In genomic region chr16:29613307-29614057, GRCh38 we compare ENCODE assay signal across 8 cellular contexts. TPM values are rescaled to one million over a fixed set of nuclear protein-coding genes. Genes with fewer than 3 reads are reported as not detected.
DNase-seq lines count a peak whose midpoint lies in the region; ATAC-seq lines count a peak whose summit lies in the region.
"Not testable (repeated sequence)": the region's sequence is repeated elsewhere in the genome, so short reads cannot be mapped to it uniquely, and the experiment has no call there.

No MANE protein-coding gene starts in this region.

- peak overlapping the region; percentile 80 for H3K4me3 Mint-ChIP-seq in activated naive CD8-positive, alpha-beta T cell treated with anti-CD3 and anti-CD28 coated beads, Interleukin-2, amount 10 ng/mL, durations not matched to agents 7 days and 5 days

- DNase-seq in ELF-1 (ENCODE audit: low read depth, low spot score) (peak; percentile 75), NCI-H146 treated with DMSO at 0.1 percent for 48 hours (lab: John Stamatoyannopoulos, UW; ENCODE audit: unreplicated experiment) (peak; percentile 49), T-helper 1 cell (peak; percentile 75 to 87 (median 85)), Right ventricle myocardium inferior (ENCODE audit: missing footprints) (peak; percentile 94), occipital lobe (lab: John Stamatoyannopoulos, UW) (peak; percentile 78)
- DNase-seq in activated naive CD8-positive, alpha-beta T cell treated with anti-CD3 and anti-CD28 coated beads, Interleukin-2, amount 10 ng/mL, durations not matched to agents 7 days and 5 days, result peak; percentile 98

- H3K36me3 Mint-ChIP-seq in activated naive CD8-positive, alpha-beta T cell treated with anti-CD3 and anti-CD28 coated beads, Interleukin-2, amount 10 ng/mL, durations not matched to agents 7 days and 5 days, result not testable (repeated sequence)

- H3K9me3 ChIP-seq in stomach smooth muscle (ENCODE audit: control insufficient read depth in 2 of 2, low read length in 2 of 2), result not testable (repeated sequence)

- not testable (repeated sequence) for H3K36me3 ChIP-seq in stomach smooth muscle (ENCODE audit: control insufficient read depth in 2 of 2, insufficient read depth in 2 of 2, low read length in 2 of 2)

- intact Hi-C loops in Right ventricle myocardium inferior (cut with DNase I), result not testable (repeated sequence)

- H3K27me3 Mint-ChIP-seq in activated naive CD8-positive, alpha-beta T cell treated with anti-CD3 and anti-CD28 coated beads, Interleukin-2, amount 10 ng/mL, durations not matched to agents 7 days and 5 days, result not testable (repeated sequence)

- H3K27ac ChIP-seq in stomach smooth muscle (ENCODE audit: low read length), result peak overlapping the region; percentile 41

- not testable (repeated sequence) for H3K4me1 Mint-ChIP-seq in activated naive CD8-positive, alpha-beta T cell treated with anti-CD3 and anti-CD28 coated beads, Interleukin-2, amount 10 ng/mL, durations not matched to agents 7 days and 5 days

- not testable (repeated sequence) for H3K9me3 Mint-ChIP-seq in activated naive CD8-positive, alpha-beta T cell treated with anti-CD3 and anti-CD28 coated beads, Interleukin-2, amount 10 ng/mL, durations not matched to agents 7 days and 5 days

- H3K4me1 ChIP-seq in stomach smooth muscle (ENCODE audit: control insufficient read depth, insufficient read depth, low read length), result not testable (repeated sequence)

- POLR2A ChIA-PET in activated naive CD8-positive, alpha-beta T cell treated with anti-CD3 and anti-CD28 coated beads, Interleukin-2, amount 10 ng/mL, durations not matched to agents 7 days and 5 days (lab: Charles Lee), result interaction anchor here (1.3 to 1.8 kb wide), 2 partner anchors 38 to 50 kb away, joined by 3 to 5 read pairs; partner anchors contain the start of gene SPN

- H3K9ac ChIP-seq in stomach smooth muscle (ENCODE audit: low read length in 2 of 2), result peak overlapping the region in 1 of 2 donors; percentile 60

- peak overlapping the region; percentile 92 for H3K27ac Mint-ChIP-seq in activated naive CD8-positive, alpha-beta T cell treated with anti-CD3 and anti-CD28 coated beads, Interleukin-2, amount 10 ng/mL, durations not matched to agents 7 days and 5 days

- not testable (repeated sequence) for H3K27me3 ChIP-seq in stomach smooth muscle (ENCODE audit: control insufficient read depth in 1 of 2, insufficient read depth in 2 of 2, low read length in 2 of 2)

- peak overlapping the region; percentile 66 to 76 for H3K4me3 ChIP-seq in stomach smooth muscle (ENCODE audit: low read length in 2 of 2)

- peak; percentile 50 for ATAC-seq in HG02642 (IDR thresholded peaks at IDR 0.05; ENCODE audit: poor library complexity, unreplicated experiment)
- peak; percentile 67 for ATAC-seq in activated naive CD8-positive, alpha-beta T cell treated with anti-CD3 and anti-CD28 coated beads, Interleukin-2, amount 10 ng/mL, durations not matched to agents 7 days and 5 days (ENCODE audit: low read depth)
- ATAC-seq in Right ventricle myocardium inferior, result peak; percentile 91

RNA-seq across cellular contexts. Expression of gene SPN, which starts 49.6 kb away (rescaled TPM):
- total RNA-seq in activated naive CD8-positive, alpha-beta T cell treated with anti-CD3 and anti-CD28 coated beads, Interleukin-2, amount 10 ng/mL, durations not matched to agents 7 days and 5 days, result 100 to 1,000 TPM; 255 to 263 TPM
- total RNA-seq in Right ventricle myocardium inferior, result 1.3 TPM
- total RNA-seq in occipital lobe, result 0.16 TPM

Comparison
In these comparisons a context has a peak if more than half of its experiments do, and no peak if none do; other contexts are left out.
1. Peak in every context shown above with its lines: DNase-seq, ATAC-seq, H3K4me3 ChIP-seq and H3K27ac ChIP-seq.
2. RNA of gene SPN, which starts 49.6 kb away (total RNA-seq): 255 to 263 TPM in activated naive CD8-positive, alpha-beta T cell treated with anti-CD3 and anti-CD28 coated beads, Interleukin-2, amount 10 ng/mL, durations not matched to agents 7 days and 5 days; 1.3 TPM in Right ventricle myocardium inferior (single experiment) and 0.16 TPM in occipital lobe (single experiment); every median in the first group is over 100 times any median in the second.